ENCODE assay signal across 32 cellular contexts in the genomic region with DNA sequence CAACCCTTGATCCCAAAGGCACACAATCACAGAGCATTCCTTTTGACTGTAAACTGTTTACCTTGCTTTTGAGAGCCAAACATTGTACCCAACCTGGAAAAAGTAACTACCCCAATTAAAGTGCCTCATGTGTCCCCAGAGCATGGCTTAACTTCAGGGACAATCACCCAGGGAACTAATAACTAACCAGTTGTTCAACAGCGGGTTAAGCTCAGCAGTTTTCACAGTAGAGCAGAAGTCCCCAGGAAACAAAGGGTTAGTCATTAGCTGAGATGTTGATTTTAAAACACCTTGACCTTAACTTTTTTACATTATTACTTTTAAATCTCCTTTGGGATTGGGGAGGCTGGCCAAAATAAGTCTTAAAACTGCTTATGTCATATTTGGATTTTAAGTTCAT.
"Had no signal": no experiment of that assay in that cellular context is flagged by ENCODE, and none has a peak within 500 bp of the region (broad histone marks: within the 10 kb centered on the region; RNA-seq: fewer than 3 reads in every experiment).

No MANE protein-coding gene starts in this region.

- H3K9me3 ChIP-seq: MG63 had no signal

- DNase-seq: Karpas-422, Kasumi-1, MG63, MM.1S, MV-4-11, NCI-H1048, NCI-H1092, NCI-H1092 treated with DMSO at 0.1 percent for 48 hours, NCI-H1105, NCI-H1105 treated with DMSO at 0.1 percent for 48 hours, NCI-H1417, NCI-H1417 treated with DMSO at 0.1 percent for 48 hours, NCI-H1436, NCI-H1436 treated with DMSO at 0.1 percent for 48 hours, NCI-H146, NCI-H1694, NCI-H1694 treated with DMSO at 0.1 percent for 48 hours, NCI-H187, NCI-H187 treated with DMSO at 0.1 percent for 48 hours, NCI-H1930, NCI-H2029, NCI-H2029 treated with DMSO at 0.1 percent for 48 hours, NCI-H2081, NCI-H2081 treated with DMSO at 0.1 percent for 48 hours, NCI-H2107, NCI-H2171, NCI-H2227 treated with DMSO at 0.1 percent for 48 hours, NCI-H226, NCI-H446, NCI-H446 treated with DMSO at 0.1 percent for 48 hours, NCI-H510A, NCI-H510A treated with DMSO at 0.1 percent for 48 hours had no signal

- H3K36me3 ChIP-seq: MG63 had no signal

- H3K4me3 ChIP-seq: MG63 had no signal

- H3K27me3 ChIP-seq: MG63 had no signal
